8 cellular contexts compared by ENCODE assay signal in genomic region chr19:45092747-45093678, GRCh38. TPM values are rescaled to one million over a fixed set of nuclear protein-coding genes. Genes with fewer than 3 reads are reported as not detected.
DNase-seq lines count a peak whose midpoint lies in the region.

TSS of gene PPP1R37 (plus strand) at chr19:45093179. CDS start at chr19:45093326, 147 bp downstream.

- H3K9me3 ChIP-seq in neuron (ENCODE audit: low read length): no peaks in the 10 kb centered on the region

- H2AFZ ChIP-seq in neuron (ENCODE audit: low read depth, low read length): peak within 1 kb of the TSS; percentile 44

- peaks cover 12% of the 10 kb centered on the region for H3K36me3 ChIP-seq in neuron (ENCODE audit: insufficient read depth, low read length)

- DNase-seq in ELR (ENCODE audit: low read depth) (peak; percentile 99), HCEC 1CT (peak; percentile 96), NAMALWA (ENCODE audit: low spot score) (peak; percentile 95), SK-MEL-5 (ENCODE audit: low read depth, low spot score) (peak; percentile 96), foreskin melanocyte (peak; percentile 95), stromal cell of bone marrow (ENCODE audit: low read depth) (peak; percentile 94)
- DNase-seq in activated naive CD4-positive, alpha-beta T cell (lab: John Stamatoyannopoulos, UW): peak; percentile 69 to 88 (median 80)

- peaks cover 29% of the 10 kb centered on the region for H3K4me1 ChIP-seq in neuron (ENCODE audit: insufficient read depth, low read length)

- no peaks in the 10 kb centered on the region for H3K27me3 ChIP-seq in neuron (ENCODE audit: insufficient read depth, low read length)

- in situ Hi-C loops in SK-MEL-5 (cut with HindIII; ENCODE audit: low pct_unique_long_range_greater_than_20kb, low sequenced_read_pairs): no loop called here

- peak within 1 kb of the TSS; percentile 91 for H3K4me3 ChIP-seq in neuron (ENCODE audit: low read length)

RNA-seq across cellular contexts. Expression of gene PPP1R37, which starts in this region (rescaled TPM):
- 41.2 and 46.0 TPM in 2 replicates for total RNA-seq in SK-MEL-5 (2014; rRNA removed; shearing (Covaris generic))
- polyA plus RNA-seq in SK-MEL-5 (2015; cell fraction: cytosol; rRNA removed): 50.6 and 64.3 TPM in 2 replicates
- polyA plus RNA-seq in SK-MEL-5 (2015; cell fraction: nucleus; rRNA removed): 86.3 and 136 TPM in 2 replicates

Comparison
In these comparisons a context has a peak if more than half of its experiments do, and no peak if none do; other contexts are left out.
1. Peak in every context shown above with its lines: DNase-seq and H3K4me3 ChIP-seq.